ENCODE assay signal across 23 cellular contexts in genomic region chr2:113973856-113974255, GRCh38.
"Had no signal": no experiment of that assay in that cellular context is flagged by ENCODE, and none has a peak within 500 bp of the region (broad histone marks: within the 10 kb centered on the region; RNA-seq: fewer than 3 reads in every experiment).

No MANE protein-coding gene starts in this region.

- H3K4me3 Mint-ChIP-seq: activated naive CD8-positive, alpha-beta T cell; central memory CD8-positive, alpha-beta T cell; nephron; T-helper 2 cell treated with Interferon-gamma antibody and Interleukin-4, amounts not matched to agents 5 μg/mL and 100 μg/mL, for 36 hours had no signal

- H3K27me3 Mint-ChIP-seq: activated naive CD8-positive, alpha-beta T cell; central memory CD8-positive, alpha-beta T cell had no signal

- H3K4me1 Mint-ChIP-seq: nephron had no signal

- ATAC-seq: left cardiac atrium had no signal

- H3K27ac Mint-ChIP-seq: activated naive CD8-positive, alpha-beta T cell; T-helper 2 cell treated with Interferon-gamma antibody and Interleukin-4, amounts not matched to agents 5 μg/mL and 100 μg/mL, for 36 hours had no signal

- H3K4me1 ChIP-seq: colonic mucosa, suprapubic skin had no signal

- H3K9me3 ChIP-seq: colonic mucosa, suprapubic skin, transverse colon had no signal

- H3K27me3 ChIP-seq: colonic mucosa, suprapubic skin, transverse colon had no signal

- H3K4me3 ChIP-seq: colonic mucosa, suprapubic skin, transverse colon had no signal

- H3K27ac ChIP-seq: colonic mucosa, epithelial cell of prostate, suprapubic skin, transverse colon had no signal

- DNase-seq: activated CD4-positive, alpha-beta T cell treated with anti-CD3 and anti-CD28 coated beads for 4 hours; activated CD4-positive, alpha-beta T cell treated with anti-CD3 and anti-CD28 coated beads, Interleukin-2, amount 50 U/mL, for 4 hours; activated CD4-positive, CD25-positive, alpha-beta regulatory T cell; activated CD8-positive, alpha-beta memory T cell treated with anti-CD3 and anti-CD28 coated beads for 24 hours; activated effector memory CD4-positive, alpha-beta T cell treated with Interleukin-2 at 50 U/mL for 16 hours; activated naive CD4-positive, alpha-beta T cell treated with Interleukin-2 at 50 U/mL for 16 hours; anterior cingulate cortex; colonic mucosa; effector CD8-positive, alpha-beta T cell; glutamatergic neuron; hippocampal formation; left cardiac atrium; mammary epithelial cell; stimulated activated CD4-positive, alpha-beta T cell treated with anti-CD3 and anti-CD28 coated beads, Interleukin-15, amount 100 ng/mL, for 24 hours; stimulated activated CD4-positive, alpha-beta T cell treated with anti-CD3 and anti-CD28 coated beads, Interleukin-2, amount 100 ng/mL, for 24 hours; stimulated activated naive CD4-positive, alpha-beta T cell; transverse colon had no signal

- H3K36me3 ChIP-seq: colonic mucosa, transverse colon had no signal
